Comparison of ENCODE assay signal across 15 cellular contexts in genomic region chr14:101033446-101034165, GRCh38.
DNase-seq lines count a peak whose midpoint lies in the region; ATAC-seq and TF ChIP-seq lines count a peak whose summit lies in the region.
"Had no signal": no experiment of that assay in that cellular context is flagged by ENCODE, and none has a peak within 500 bp of the region (broad histone marks: within the 10 kb centered on the region; RNA-seq: fewer than 3 reads in every experiment).

No MANE protein-coding gene starts in this region.

- H3K4me1 Mint-ChIP-seq in CD14-positive monocyte, result peaks cover 1% of the 10 kb centered on the region

- peaks cover 0 to 2% (median 0%) of the 10 kb centered on the region in 7 donors for H3K9me3 Mint-ChIP-seq in CD14-positive monocyte

- no peaks in the 10 kb centered on the region for H3K27me3 ChIP-seq in RWPE2 (ENCODE audit: insufficient read depth, poor library complexity, severe bottlenecking)

- no peak for ATAC-seq in RWPE2 (ENCODE audit: low read depth)
- no peak for ATAC-seq in sciatic nerve
- no peak for ATAC-seq in HG03039 (IDR thresholded peaks at IDR 0.05; ENCODE audit: unreplicated experiment)

- DNase-seq in CD14-positive monocyte (ENCODE audit: low spot score) (peak; percentile 36), RWPE2 (ENCODE audit: low spot score) (peak; percentile 59), islet precursor cell (peak; percentile 27), sciatic nerve (ENCODE audit: low spot score) (peak; percentile 48), anterior cingulate cortex (lab: John Stamatoyannopoulos, UW) (no peak)
- no peak for DNase-seq in NK-92 treated with Interleukin-12 subunit alpha and Interleukin-12 subunit beta, amount 100 ng/mL, for 24 hours (lab: John Stamatoyannopoulos, UW)
- DNase-seq: ACHN; CD4-positive, alpha-beta memory T cell; DMS79 treated with DMSO at 0.1 percent for 48 hours; NCI-H146; NCI-H2081 treated with DMSO at 0.1 percent for 48 hours; NCI-H345; NCI-H526 treated with DMSO at 0.1 percent for 48 hours; OCI-M1 had no signal

- no peaks in the 10 kb centered on the region for H3K36me3 Mint-ChIP-seq in CD14-positive monocyte
- H3K36me3 Mint-ChIP-seq: CD4-positive, alpha-beta memory T cell had no signal

- H3K4me3 Mint-ChIP-seq in CD14-positive monocyte, result no peak overlapping the region
- H3K4me3 Mint-ChIP-seq: CD4-positive, alpha-beta memory T cell had no signal

- no peaks in the 10 kb centered on the region for H3K9me3 ChIP-seq in RWPE2 (ENCODE audit: severe bottlenecking)

- H3K27ac Mint-ChIP-seq in CD14-positive monocyte, result peak overlapping the region in 1 of 7 donors; percentile 46
- H3K27ac Mint-ChIP-seq: CD4-positive, alpha-beta memory T cell had no signal

- no peak overlapping the region for H3K27ac ChIP-seq in RWPE2 (ENCODE audit: poor library complexity, severe bottlenecking)

- H3K4me3 ChIP-seq in RWPE2 (ENCODE audit: severe bottlenecking), result no peak overlapping the region

- no peak for TF ChIP-seq CTCF in CD14-positive monocyte (IDR thresholded peaks at IDR 0.05)
- TF ChIP-seq CTCF in RWPE2 (IDR thresholded peaks at IDR 0.05; ENCODE audit: poor library complexity, severe bottlenecking), result no peak

- H3K36me3 ChIP-seq in RWPE2 (ENCODE audit: low read depth), result no peaks in the 10 kb centered on the region

- peaks cover 2 to 6% (median 4%) of the 10 kb centered on the region in 3 donors for H3K27me3 Mint-ChIP-seq in CD14-positive monocyte (ENCODE audit: low read depth in 3 of 3)

- intact Hi-C loops in CD14-positive monocyte (cut with micrococcal nuclease), result no loop called here
- intact Hi-C loops in sciatic nerve (cut with DNase I), result no loop called here

- H3K4me1 ChIP-seq in RWPE2 (ENCODE audit: insufficient read depth, poor library complexity, severe bottlenecking), result no peaks in the 10 kb centered on the region

Comparison
In these comparisons a context has a peak if more than half of its experiments do, and no peak if none do; other contexts are left out.
1. DNase-seq: peak in CD14-positive monocyte (single experiment), RWPE2 (single experiment), islet precursor cell (single experiment) and sciatic nerve (single experiment); none in NK-92 treated with Interleukin-12 subunit alpha and Interleukin-12 subunit beta, amount 100 ng/mL, for 24 hours (single experiment) and anterior cingulate cortex (0 of 58).